In genomic region chr2:501130-501529, GRCh38 we compare ENCODE assay signal across 18 cellular contexts.
DNase-seq lines count a peak whose midpoint lies in the region; FAIRE-seq and TF ChIP-seq lines count a peak whose summit lies in the region.
"Had no signal": no experiment of that assay in that cellular context is flagged by ENCODE, and none has a peak within 500 bp of the region (broad histone marks: within the 10 kb centered on the region; RNA-seq: fewer than 3 reads in every experiment).

No MANE protein-coding gene starts in this region.

- H3T11ph ChIP-seq in H9 (ENCODE audit: low read length) = no peak overlapping the region

- no peak overlapping the region for H2BK20ac ChIP-seq in H9 (ENCODE audit: low read depth, low read length, poor library complexity, severe bottlenecking)

- H4K5ac ChIP-seq in H9 (ENCODE audit: insufficient read length, low read depth, low read length) = no peak overlapping the region

- H3K27ac ChIP-seq in C4-2B = no peak overlapping the region
- no peak overlapping the region for H3K27ac ChIP-seq in H9 (ENCODE audit: insufficient read length, low read depth, low read length)
- no peak overlapping the region for H3K27ac ChIP-seq in VCaP
- H3K27ac ChIP-seq: gastrocnemius medialis, KMS-11 had no signal

- H3K56ac ChIP-seq in H9 (ENCODE audit: insufficient read length, low read depth, low read length) = no peak overlapping the region

- no peak overlapping the region for H2BK12ac ChIP-seq in H9 (ENCODE audit: insufficient read length, low read depth, low read length)

- no peak overlapping the region for H2AK5ac ChIP-seq in H9 (ENCODE audit: insufficient read length, low read length)

- H3K9me3 ChIP-seq in H9 (ENCODE audit: control insufficient read depth, low read depth, low read length) = no peaks in the 10 kb centered on the region
- H3K9me3 ChIP-seq: gastrocnemius medialis had no signal

- H3K9ac ChIP-seq in H9 (ENCODE audit: extremely low read depth, insufficient read length, low read length) = no peak overlapping the region
- H3K9ac ChIP-seq: KMS-11 had no signal

- no peak overlapping the region for H3K14ac ChIP-seq in H9 (ENCODE audit: insufficient read depth, low read length)

- no peaks in the 10 kb centered on the region; a peak in 1 of 5 replicates for H3K9me3 Mint-ChIP-seq in H9
- H3K9me3 Mint-ChIP-seq: activated T-helper 17 cell treated with anti-CD3 and anti-CD28 coated beads, Interleukin-2, amount 50 U/mL, for 72 hours; central memory CD8-positive, alpha-beta T cell; natural killer cell had no signal

- no CpG with 5 or more reads among the region's 5 CpGs for WGBS in H9 (ENCODE audit: extremely low coverage, insufficient read length, low lambda C conversion rate)

- H3K36me3 Mint-ChIP-seq in H9 (ENCODE audit: insufficient read depth in 1 of 3, low read depth in 3 of 3) = no peaks in the 10 kb centered on the region
- H3K36me3 Mint-ChIP-seq: natural killer cell had no signal

- no peak overlapping the region for H4K8ac ChIP-seq in H9 (replicated peaks; ENCODE audit: insufficient read length, low read depth, low read length)

- H3K79me1 ChIP-seq in H9 (ENCODE audit: insufficient read depth, low read depth, low read length, poor library complexity, severe bottlenecking) = no peaks in the 10 kb centered on the region

- H2BK15ac ChIP-seq in H9 (ENCODE audit: low read depth, low read length) = no peak overlapping the region

- H2BK5ac ChIP-seq in H9 (ENCODE audit: insufficient read length, low read length) = no peak overlapping the region

- H2BK120ac ChIP-seq in H9 (ENCODE audit: low read depth, low read length, poor library complexity, severe bottlenecking) = no peak overlapping the region

- no peak overlapping the region for H3K18ac ChIP-seq in H9 (ENCODE audit: insufficient read length, low read depth, low read length)

- H4K20me1 ChIP-seq in H9 (ENCODE audit: control insufficient read depth, insufficient read depth, insufficient read length) = no peaks in the 10 kb centered on the region

- peaks cover 57% of the 10 kb centered on the region for H3K27me3 Mint-ChIP-seq in H9 (ENCODE audit: low read depth)

- peaks cover 2% of the 10 kb centered on the region; the same call in 1 of the 2 replicates for H3K4me1 ChIP-seq in H9 (ENCODE audit: insufficient read depth, low read length)
- H3K4me1 ChIP-seq: gastrocnemius medialis had no signal

- H4K91ac ChIP-seq in H9 (ENCODE audit: insufficient read length, low read depth, low read length) = no peak overlapping the region

- H2AFZ ChIP-seq in H9 (ENCODE audit: low read length) = no peak overlapping the region

- H3K4me3 Mint-ChIP-seq in H9 = no peak overlapping the region
- H3K4me3 Mint-ChIP-seq: activated T-helper 17 cell treated with anti-CD3 and anti-CD28 coated beads, Interleukin-2, amount 50 U/mL, for 72 hours; central memory CD8-positive, alpha-beta T cell; natural killer cell had no signal

- TF ChIP-seq POLR2A in GM12892 (IDR thresholded peaks at IDR 0.05; ENCODE audit: low read depth, low read length) = no peak

- H3K23me2 ChIP-seq in H9 (ENCODE audit: insufficient read length, low read depth, low read length, poor library complexity, severe bottlenecking) = no peaks in the 10 kb centered on the region

- no peak overlapping the region for H3K27ac Mint-ChIP-seq in H9
- H3K27ac Mint-ChIP-seq: activated T-helper 17 cell treated with anti-CD3 and anti-CD28 coated beads, Interleukin-2, amount 50 U/mL, for 72 hours; natural killer cell had no signal

- TF ChIP-seq CTCF in C4-2B (conservative IDR thresholded peaks at IDR 0.05) (peak; percentile 43), H9 (conservative IDR thresholded peaks at IDR 0.05) (peak; percentile 52; the same call in 2 of the 3 replicates), VCaP (conservative IDR thresholded peaks at IDR 0.05) (peak; percentile 50)

- no peak overlapping the region for H3K4ac ChIP-seq in H9 (ENCODE audit: low read depth, low read length)

- no peaks in the 10 kb centered on the region for H3K79me2 ChIP-seq in H9 (ENCODE audit: insufficient read depth, low read length)

- DNase-seq in H9 (no peak), islet precursor cell (peak; percentile 36), KG1 (lab: John Stamatoyannopoulos, UW) (no peak), CD1c-positive myeloid dendritic cell (ENCODE audit: extremely low spot score) (no peak), GM12892 (ENCODE audit: insufficient read length) (no peak), NCI-H526 treated with DMSO at 0.1 percent for 48 hours (lab: John Stamatoyannopoulos, UW) (no peak)
- DNase-seq: AML-193, DMS153, gastrocnemius medialis, natural killer cell, NCI-H1105, NCI-H2171 treated with DMSO at 0.1 percent for 48 hours had no signal

- no peak overlapping the region for H3K23ac ChIP-seq in H9 (ENCODE audit: insufficient read length, low read depth, low read length)

- no peaks in the 10 kb centered on the region for H3K27me3 ChIP-seq in H9 (ENCODE audit: insufficient read depth, low read length)
- H3K27me3 ChIP-seq: gastrocnemius medialis had no signal

- H3K4me2 ChIP-seq in H9 (ENCODE audit: insufficient read depth, insufficient read length, low read length) = no peak overlapping the region
- H3K4me2 ChIP-seq: KMS-11 had no signal

- peaks cover 12 to 13% of the 10 kb centered on the region in 2 experiments for H3K4me1 Mint-ChIP-seq in H9
- H3K4me1 Mint-ChIP-seq: activated T-helper 17 cell treated with anti-CD3 and anti-CD28 coated beads, Interleukin-2, amount 50 U/mL, for 72 hours; central memory CD8-positive, alpha-beta T cell had no signal

- FAIRE-seq in GM12892 (lab: Jason Lieb, UNC) = no peak
- FAIRE-seq: endometrium had no signal
